In genomic region chr17:41792835-41793748, GRCh38 we compare ENCODE assay signal across 8 cellular contexts. TPM values are rescaled to one million over a fixed set of nuclear protein-coding genes. Genes with fewer than 3 reads are reported as not detected.
DNase-seq lines count a peak whose midpoint lies in the region; ATAC-seq, FAIRE-seq and TF ChIP-seq lines count a peak whose summit lies in the region.

No MANE protein-coding gene starts in this region.

- intact Hi-C loops in cardiac septum (cut with DNase I), result loop anchor here (1.0 kb wide), 1 partner anchor 16 kb away; no protein-coding TSS in a partner anchor

- H3K4me3 ChIP-seq in SJSA1 (no peak overlapping the region), retinal pigment epithelial cell (ENCODE audit: low read length) (peak overlapping the region; percentile 11)

- FAIRE-seq in H54 (lab: Jason Lieb, UNC), result no peak

- no peaks in the 10 kb centered on the region for H3K36me3 ChIP-seq in SJSA1

- H3K4me1 ChIP-seq in SJSA1 (replicated peaks), result peaks cover 22% of the 10 kb centered on the region

- H3K27ac ChIP-seq in SJSA1, result no peak overlapping the region

- TF ChIP-seq CTCF in retinal pigment epithelial cell (conservative IDR thresholded peaks at IDR 0.05; ENCODE audit: low read depth, low read length) (no peak), GM10266 (IDR thresholded peaks at IDR 0.05; ENCODE audit: control insufficient read depth, insufficient read depth, low read depth, missing control alignments) (no peak)

- DNase-seq in H54 (ENCODE audit: insufficient read length, low spot score) (peak; percentile 78), SJSA1 (ENCODE audit: low read depth in 1 of 2, low spot score in 2 of 2) (peak; percentile 42 to 67), cardiac septum (ENCODE audit: low spot score) (peak; percentile 85), retinal pigment epithelial cell (ENCODE audit: low read depth) (no peak), GM10266 (ENCODE audit: extremely low spot score) (no peak), NOMO-1 treated with DMSO at 0.1 percent for 48 hours (lab: John Stamatoyannopoulos, UW; ENCODE audit: unreplicated experiment) (no peak)

- H3K9me3 ChIP-seq in SJSA1 (replicated peaks), result no peaks in the 10 kb centered on the region

- no peaks in the 10 kb centered on the region for H3K27me3 ChIP-seq in SJSA1 (replicated peaks)

- ATAC-seq in GM21723 (IDR thresholded peaks at IDR 0.05; ENCODE audit: unreplicated experiment), result no peak
- ATAC-seq in GM18861 (IDR thresholded peaks at IDR 0.05; ENCODE audit: unreplicated experiment), result no peak

- peak; percentile 50; the same call in 1 of the 2 replicates for TF ChIP-seq POLR2A in H54 (IDR thresholded peaks at IDR 0.05; ENCODE audit: low read depth, low read length)

RNA-seq across cellular contexts. Expression of gene JUP, which starts 6.6 kb away (rescaled TPM):
- total RNA-seq in SJSA1 (2014; rRNA removed; shearing (Covaris generic)), result 1.1 and 2.2 TPM in 2 replicates
- total RNA-seq in cardiac septum, result 150 TPM

RNA-seq across cellular contexts. Expression of gene P3H4, which starts 18.7 kb away (rescaled TPM):
- total RNA-seq in SJSA1 (2014; rRNA removed; shearing (Covaris generic)), result 40.9 and 45.4 TPM in 2 replicates
- total RNA-seq in cardiac septum, result 5.1 TPM

RNA-seq across cellular contexts. Expression of gene FKBP10, which starts 19.7 kb away (rescaled TPM):
- 81.4 and 90.2 TPM in 2 replicates for total RNA-seq in SJSA1 (2014; rRNA removed; shearing (Covaris generic))
- 17.7 TPM for total RNA-seq in cardiac septum

RNA-seq across cellular contexts. Expression of gene NT5C3B, which starts 42.9 kb away (rescaled TPM):
- 54.7 and 84.9 TPM in 2 replicates for total RNA-seq in SJSA1 (2014; rRNA removed; shearing (Covaris generic))
- 22.8 TPM for total RNA-seq in cardiac septum

RNA-seq across cellular contexts. Expression of gene KLHL10, which starts 44.5 kb away (rescaled TPM):
- total RNA-seq in SJSA1 (2014; rRNA removed; shearing (Covaris generic)), result not detected in 2 replicates
- not detected for total RNA-seq in cardiac septum

Comparison
In these comparisons a context has a peak if more than half of its experiments do, and no peak if none do; other contexts are left out.
1. DNase-seq: peak in H54 (single experiment), SJSA1 (2 of 2) and cardiac septum (single experiment); none in retinal pigment epithelial cell (single experiment), GM10266 (single experiment) and NOMO-1 treated with DMSO at 0.1 percent for 48 hours (single experiment).
2. RNA of gene JUP, which starts 6.6 kb away (total RNA-seq): 150 TPM in cardiac septum (single experiment); 1.1 to 2.2 TPM in SJSA1; every median in the first group is over 10 times any median in the second.